9 cellular contexts compared by ENCODE assay signal in the genomic region with DNA sequence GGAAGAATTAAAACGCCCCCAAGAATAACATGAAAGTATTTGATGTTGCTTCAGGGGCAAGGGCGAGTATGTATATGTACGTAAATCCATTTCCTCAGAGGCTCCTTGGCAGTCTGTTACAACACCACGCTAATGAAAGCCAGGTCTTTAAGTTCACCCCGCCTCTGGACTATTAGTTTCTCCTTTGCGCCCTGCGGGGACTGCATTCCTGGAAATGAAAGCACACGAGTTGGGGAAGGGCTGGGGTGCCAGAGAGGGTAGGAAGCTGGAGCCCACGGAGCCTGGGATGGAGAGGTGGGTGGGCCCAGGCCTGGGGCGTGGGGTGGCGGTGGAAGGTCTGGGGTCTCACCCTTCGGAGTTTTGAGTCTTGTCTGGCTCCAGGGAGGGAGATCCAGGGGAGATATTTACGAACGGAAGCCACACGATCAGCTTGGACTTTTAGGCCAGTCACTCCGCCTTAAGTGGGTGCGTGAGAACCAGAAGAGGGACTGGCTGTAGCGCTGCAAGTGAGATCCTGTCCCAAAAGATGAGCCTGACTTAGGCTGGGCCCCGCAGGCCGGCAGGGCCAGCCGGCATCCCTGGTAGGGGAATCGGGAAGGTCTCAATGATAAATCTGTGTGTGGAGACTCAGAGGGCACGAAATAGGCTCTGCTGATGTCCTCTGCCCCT. TPM values are rescaled to one million over a fixed set of nuclear protein-coding genes. Genes with fewer than 3 reads are reported as not detected.
A peak's percentile ranks its signal among the peaks of the same experiment; 100 is the strongest.
DNase-seq lines count a peak whose midpoint lies in the region; ATAC-seq, FAIRE-seq and TF ChIP-seq lines count a peak whose summit lies in the region.
"Had no signal": no experiment of that assay in that cellular context is flagged by ENCODE, and none has a peak within 500 bp of the region (broad histone marks: within the 10 kb centered on the region; RNA-seq: fewer than 3 reads in every experiment).

No MANE protein-coding gene starts in this region.

- peak in 3 of 4 donors; percentile 3 to 17 (median 6) for ATAC-seq in heart left ventricle
- ATAC-seq in HG03039 (IDR thresholded peaks at IDR 0.05; ENCODE audit: unreplicated experiment), result no peak
- ATAC-seq in left lobe of liver, result no peak

- no peaks in the 10 kb centered on the region for H3K9me3 ChIP-seq in heart left ventricle
- no peaks in the 10 kb centered on the region for H3K9me3 ChIP-seq in uterus
- H3K9me3 ChIP-seq: left lung had no signal

- peaks cover 31% of the 10 kb centered on the region for H3K4me1 Mint-ChIP-seq in mesothelial cell of epicardium

- DNase-seq in heart left ventricle, result peak in 3 of 5 donors; percentile 35 to 51 (median 39)
- no peak for DNase-seq in cardiac septum (ENCODE audit: low spot score)
- no peak for DNase-seq in coronary artery (ENCODE audit: low spot score)
- no peak for DNase-seq in mesothelial cell of epicardium (ENCODE audit: low spot score in 2 of 2, unreplicated experiment in 2 of 2)
- DNase-seq in uterus, result peak; percentile 23 to 30
- no peak for DNase-seq in HTR-8/SVneo (ENCODE audit: insufficient read length, low spot score)
- DNase-seq in left lobe of liver (ENCODE audit: low spot score), result no peak

- H3K27ac ChIP-seq in heart left ventricle (peak overlapping the region; percentile 14 to 99 (median 96)), coronary artery (peak overlapping the region; percentile 72 to 88), uterus (peak overlapping the region; percentile 89 to 90)

- no peak for TF ChIP-seq CTCF in heart left ventricle (IDR thresholded peaks at IDR 0.05)
- no peak for TF ChIP-seq CTCF in coronary artery (IDR thresholded peaks at IDR 0.05)
- TF ChIP-seq CTCF in mesothelial cell of epicardium (IDR thresholded peaks at IDR 0.05; ENCODE audit: unreplicated experiment), result no peak
- no peak for TF ChIP-seq CTCF in uterus (IDR thresholded peaks at IDR 0.05)

- H3K27me3 ChIP-seq in heart left ventricle (no peaks in the 10 kb centered on the region), uterus (no peaks in the 10 kb centered on the region)
- H3K27me3 ChIP-seq: left lung had no signal

- H3K4me1 ChIP-seq in heart left ventricle, result peaks cover 0 to 48% (median 24%) of the 10 kb centered on the region in 12 donors
- H3K4me1 ChIP-seq in uterus, result no peaks in the 10 kb centered on the region

- FAIRE-seq in HTR-8/SVneo (lab: Jason Lieb, UNC), result no peak

- H3K36me3 ChIP-seq in heart left ventricle, result no peaks in the 10 kb centered on the region
- H3K36me3 ChIP-seq in uterus, result no peaks in the 10 kb centered on the region
- H3K36me3 ChIP-seq: left lung had no signal

- peak overlapping the region; percentile 27 for H3K27ac Mint-ChIP-seq in mesothelial cell of epicardium

- peak overlapping the region; percentile 89 for H3K4me3 Mint-ChIP-seq in mesothelial cell of epicardium

- no peaks in the 10 kb centered on the region for H3K9me3 Mint-ChIP-seq in mesothelial cell of epicardium

- H3K4me3 ChIP-seq in heart left ventricle (peak overlapping the region in 3 of 12 donors; percentile 9 to 92 (median 91)), coronary artery (peak overlapping the region; percentile 93), uterus (no peak overlapping the region)

- TF ChIP-seq POLR2A in heart left ventricle (IDR thresholded peaks at IDR 0.05), result no peak
- TF ChIP-seq POLR2A in uterus (IDR thresholded peaks at IDR 0.05), result no peak

- WGBS in heart left ventricle, 4 donors, result 59 to 79% (median 69%) methylated on average over 23 of the region's 23 CpGs

- H3K27me3 Mint-ChIP-seq in mesothelial cell of epicardium (ENCODE audit: low read depth), result peaks cover 51% of the 10 kb centered on the region

- no peaks in the 10 kb centered on the region for H3K36me3 Mint-ChIP-seq in mesothelial cell of epicardium

- intact Hi-C loops in heart left ventricle (cut with DNase I), result loop anchor here in 9 of 10 donors (5.0 to 10.0 kb wide), 12 partner anchors 46 to 352 kb away; a partner anchor contains a TSS
- intact Hi-C loops in cardiac septum (cut with DNase I), result loop anchor here (2.0 to 10.0 kb wide), 4 partner anchors 114 to 352 kb away; no protein-coding TSS in a partner anchor
- intact Hi-C loops in uterus (cut with DNase I; ENCODE audit: low total_unique reads), result no loop called here

RNA-seq across cellular contexts. Expression of a gene that starts 1.6 kb away (rescaled TPM):
- total RNA-seq in heart left ventricle, result 10 to 100 TPM; 47.1 to 80.9 (median 54.7) TPM
- polyA plus RNA-seq in heart left ventricle, result 10 to 100 TPM; 10.4 to 21.1 TPM
- 27.0 TPM for total RNA-seq in cardiac septum
- total RNA-seq in mesothelial cell of epicardium, result 3.6 to 3.7 TPM (median 3.6 TPM) in 3 replicates
- total RNA-seq in uterus, result 10 to 100 TPM in 3 of 4 donors, 1 to 10 TPM in 1; 9.7 to 63.0 (median 19.5) TPM
- 5.6 TPM for total RNA-seq in left lobe of liver

Comparison
In these comparisons a context has a peak if more than half of its experiments do, and no peak if none do; other contexts are left out.
1. DNase-seq: peak in heart left ventricle (3 of 5) and uterus (2 of 2); none in cardiac septum (single experiment), coronary artery (single experiment), mesothelial cell of epicardium (0 of 2), HTR-8/SVneo (single experiment) and left lobe of liver (single experiment).
2. ATAC-seq: peak in heart left ventricle (3 of 4); none in HG03039 (single experiment) and left lobe of liver (single experiment).
3. Peak in every context shown above with its lines, with median percentiles within 50 percentile points of each other: H3K27ac ChIP-seq.